ENCODE assay signal across 8 cellular contexts in the genomic region with DNA sequence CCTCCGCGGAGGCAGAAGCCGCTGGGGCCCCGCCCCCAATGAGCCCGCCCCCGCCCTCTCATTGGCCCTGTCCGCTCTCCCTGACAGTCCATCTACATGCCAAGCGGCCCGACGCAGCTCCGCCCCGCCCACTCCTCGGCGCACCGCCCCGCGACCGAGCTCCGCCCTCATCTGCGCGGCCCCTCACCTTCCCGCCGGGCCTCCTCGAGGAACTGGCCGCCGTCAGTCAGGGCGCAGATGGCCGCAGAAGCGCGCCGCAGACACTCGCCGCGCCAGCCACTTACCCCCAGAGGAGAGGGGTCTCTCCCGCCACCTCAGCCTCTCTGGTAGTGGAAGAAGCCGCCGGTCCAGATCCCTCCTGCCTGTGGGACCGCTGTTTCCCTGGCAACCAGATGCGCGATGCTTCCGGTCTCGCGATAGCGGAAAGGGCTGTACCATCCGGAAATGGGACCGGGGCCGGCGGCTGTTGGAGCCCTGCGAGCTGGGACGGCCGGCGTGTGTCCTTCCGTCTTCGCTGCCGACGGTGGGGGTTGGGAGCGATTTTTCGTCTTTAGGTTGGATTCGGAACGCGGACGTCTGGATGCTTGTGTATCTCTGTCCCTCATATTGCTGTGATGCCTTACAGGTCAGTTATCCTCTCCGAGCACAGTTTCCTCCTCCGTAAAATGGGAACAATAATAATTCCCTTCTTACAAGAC. TPM values are rescaled to one million over a fixed set of nuclear protein-coding genes. Genes with fewer than 3 reads are reported as not detected.
DNase-seq lines count a peak whose midpoint lies in the region; ATAC-seq and TF ChIP-seq lines count a peak whose summit lies in the region.

Gene FSIP1, minus strand, starts transcription at position 401 of the 698 bp plus-strand sequence. CDS start 6,317 bp downstream, outside the sequence.

- H3K27ac ChIP-seq in CD4-positive, alpha-beta T cell (ENCODE audit: low read depth, low read length): peak within 1 kb of the TSS; percentile 66
- peak within 1 kb of the TSS; percentile 74 for H3K27ac ChIP-seq in lower lobe of right lung

- H3K27me3 ChIP-seq in CD4-positive, alpha-beta T cell (ENCODE audit: control insufficient read depth, insufficient read depth, low read length): no peaks in the 10 kb centered on the region
- H3K27me3 ChIP-seq in lower lobe of right lung (ENCODE audit: low read depth): no peaks in the 10 kb centered on the region

- no peaks in the 10 kb centered on the region for H3K9me3 Mint-ChIP-seq in CD4-positive, alpha-beta T cell
- H3K9me3 Mint-ChIP-seq in activated CD4-positive, alpha-beta memory T cell treated with anti-CD3 and anti-CD28 coated beads, Interleukin-2, amount 10 ng/mL, durations not matched to agents 7 days and 5 days: no peaks in the 10 kb centered on the region

- H3K36me3 ChIP-seq in lower lobe of right lung: no peaks in the 10 kb centered on the region

- peak within 1 kb of the TSS; percentile 90 for H3K4me3 ChIP-seq in lower lobe of right lung

- H3K4me1 Mint-ChIP-seq in CD4-positive, alpha-beta T cell (ENCODE audit: low read depth): peaks cover 56% of the 10 kb centered on the region
- H3K4me1 Mint-ChIP-seq in activated CD4-positive, alpha-beta memory T cell treated with anti-CD3 and anti-CD28 coated beads, Interleukin-2, amount 10 ng/mL, durations not matched to agents 7 days and 5 days: peaks cover 48% of the 10 kb centered on the region

- H3K9me3 ChIP-seq in CD4-positive, alpha-beta T cell (ENCODE audit: control insufficient read depth, low read length): no peaks in the 10 kb centered on the region
- no peaks in the 10 kb centered on the region for H3K9me3 ChIP-seq in lower lobe of right lung

- peaks cover 28% of the 10 kb centered on the region for H3K4me1 ChIP-seq in lower lobe of right lung

- intact Hi-C loops in CD4-positive, alpha-beta T cell (cut with DNase I, micrococcal nuclease): loop anchor here (1.0 to 10.0 kb wide), 12 partner anchors 8 to 1332 kb away; partner anchors contain the start of genes BUB1B (in 1 of the 2), CCDC32 (in 1 of the 2), INAFM2 (in 1 of the 2) and INO80 (in 1 of the 2)
- intact Hi-C loops in lower lobe of right lung (cut with DNase I): no loop called here

- H3K4me3 Mint-ChIP-seq in CD4-positive, alpha-beta T cell: peak within 1 kb of the TSS; percentile 86
- peak within 1 kb of the TSS; percentile 88 for H3K4me3 Mint-ChIP-seq in activated CD4-positive, alpha-beta memory T cell treated with anti-CD3 and anti-CD28 coated beads, Interleukin-2, amount 10 ng/mL, durations not matched to agents 7 days and 5 days

- POLR2A ChIA-PET in CD4-positive, alpha-beta T cell (lab: Charles Lee): interaction anchor here (0.7 to 2.1 kb wide), 9 partner anchors 8 to 1329 kb away, joined by 3 to 7 read pairs (median 4); partner anchors contain the start of genes BMF, BUB1B, FAM98B and PLCB2
- POLR2A ChIA-PET in activated CD4-positive, alpha-beta memory T cell treated with anti-CD3 and anti-CD28 coated beads, Interleukin-2, amount 10 ng/mL, durations not matched to agents 7 days and 5 days (lab: Charles Lee): interaction anchor here (0.6 to 1.9 kb wide), 15 partner anchors 8 to 1171 kb away, joined by 3 to 18 read pairs (median 3); partner anchors contain the start of genes EIF2AK4 and SRP14

- TF ChIP-seq CTCF in CD4-positive, alpha-beta T cell (IDR thresholded peaks at IDR 0.05): no peak
- no peak for TF ChIP-seq CTCF in lower lobe of right lung (IDR thresholded peaks at IDR 0.05)

- CTCF ChIA-PET in CD4-positive, alpha-beta T cell (lab: Charles Lee): interaction anchor here (0.9 to 1.5 kb wide), 4 partner anchors 25 to 1328 kb away, joined by 3 to 8 read pairs (median 4); no protein-coding TSS in a partner anchor
- CTCF ChIA-PET in activated CD4-positive, alpha-beta memory T cell treated with anti-CD3 and anti-CD28 coated beads, Interleukin-2, amount 10 ng/mL, durations not matched to agents 7 days and 5 days (lab: Charles Lee): interaction anchor here (0.7 to 1.6 kb wide), 8 partner anchors 10 to 525 kb away, joined by 3 to 6 read pairs (median 4); partner anchors contain the start of genes PLCB2 and THBS1

- H3K36me3 Mint-ChIP-seq in CD4-positive, alpha-beta T cell (ENCODE audit: low read depth): peaks cover 12% of the 10 kb centered on the region
- peaks cover 3% of the 10 kb centered on the region for H3K36me3 Mint-ChIP-seq in activated CD4-positive, alpha-beta memory T cell treated with anti-CD3 and anti-CD28 coated beads, Interleukin-2, amount 10 ng/mL, durations not matched to agents 7 days and 5 days (ENCODE audit: low read depth)

- no peaks in the 10 kb centered on the region for H3K27me3 Mint-ChIP-seq in CD4-positive, alpha-beta T cell
- H3K27me3 Mint-ChIP-seq in activated CD4-positive, alpha-beta memory T cell treated with anti-CD3 and anti-CD28 coated beads, Interleukin-2, amount 10 ng/mL, durations not matched to agents 7 days and 5 days: peaks cover 2% of the 10 kb centered on the region

- peak; percentile 98 for ATAC-seq in CD4-positive, alpha-beta T cell (ENCODE audit: poor library complexity)
- ATAC-seq in GM19452 (IDR thresholded peaks at IDR 0.05; ENCODE audit: unreplicated experiment) (peak; percentile 98), HG03575 (IDR thresholded peaks at IDR 0.05; ENCODE audit: extremely low read depth, insufficient number of reproducible peaks, low FRiP score, unreplicated experiment) (peak; percentile 80), lower lobe of right lung (peak; percentile 100)

- peak; percentile 89 to 96 (median 92) for DNase-seq in CD4-positive, alpha-beta T cell
- DNase-seq in NCI-H82 (lab: John Stamatoyannopoulos, UW) (peak; percentile 96), ecto neural progenitor cell (ENCODE audit: low spot score) (peak; percentile 98), lower lobe of right lung (peak; percentile 98)
- peak; percentile 97 for DNase-seq in activated CD4-positive, alpha-beta memory T cell treated with anti-CD3 and anti-CD28 coated beads, Interleukin-2, amount 10 ng/mL, durations not matched to agents 7 days and 5 days
- peak; percentile 85 to 93 (median 90) for DNase-seq in stimulated activated CD4-positive, alpha-beta T cell treated with anti-CD3 and anti-CD28 coated beads, TNF-alpha, amount 100 ng/mL, for 1 hour (ENCODE audit: low read depth in 3 of 3, low spot score in 1 of 3)

- peak within 1 kb of the TSS; percentile 76 for H3K27ac Mint-ChIP-seq in CD4-positive, alpha-beta T cell
- peak within 1 kb of the TSS; percentile 89 for H3K27ac Mint-ChIP-seq in activated CD4-positive, alpha-beta memory T cell treated with anti-CD3 and anti-CD28 coated beads, Interleukin-2, amount 10 ng/mL, durations not matched to agents 7 days and 5 days

RNA-seq across cellular contexts. Expression of gene FSIP1, which starts in this region (rescaled TPM):
- total RNA-seq in CD4-positive, alpha-beta T cell: under 1 TPM; 0.22 to 0.34 TPM
- total RNA-seq in activated CD4-positive, alpha-beta memory T cell treated with anti-CD3 and anti-CD28 coated beads, Interleukin-2, amount 10 ng/mL, durations not matched to agents 7 days and 5 days: under 1 TPM; 0.58 to 0.88 TPM
- total RNA-seq in lower lobe of right lung: 2.0 TPM

Comparison
In these comparisons a context has a peak if more than half of its experiments do, and no peak if none do; other contexts are left out.
1. Peak in every context shown above with its lines: DNase-seq, ATAC-seq, H3K4me3 ChIP-seq and H3K27ac ChIP-seq.
2. Peak in DNase-seq, ATAC-seq and H3K27ac ChIP-seq in CD4-positive, alpha-beta T cell; RNA of the gene not detected or under 1 TPM.
3. Peak in DNase-seq in activated CD4-positive, alpha-beta memory T cell treated with anti-CD3 and anti-CD28 coated beads, Interleukin-2, amount 10 ng/mL, durations not matched to agents 7 days and 5 days; RNA of the gene not detected or under 1 TPM.